Comparison of ENCODE assay signal across 26 cellular contexts in the genomic region with DNA sequence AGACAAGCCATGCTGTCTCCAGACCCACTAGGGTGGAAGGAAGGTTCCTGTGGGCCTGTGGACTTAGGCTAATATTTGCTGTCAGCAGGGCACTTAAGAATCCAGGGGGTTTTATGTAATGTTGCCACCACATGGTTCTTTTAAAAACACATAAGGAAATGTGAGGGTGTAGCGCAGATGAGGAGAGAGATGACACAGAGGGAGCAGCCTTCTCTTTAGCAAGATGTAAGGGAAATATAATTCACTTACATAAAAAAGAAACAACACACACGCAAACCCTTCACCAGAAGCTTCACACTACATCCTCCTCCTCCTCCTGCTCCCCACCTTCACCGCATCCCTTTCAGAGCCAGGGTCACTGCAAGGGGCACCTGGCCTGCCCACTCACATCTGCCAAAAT.
"Had no signal": no experiment of that assay in that cellular context is flagged by ENCODE, and none has a peak within 500 bp of the region (broad histone marks: within the 10 kb centered on the region; RNA-seq: fewer than 3 reads in every experiment).

No MANE protein-coding gene starts in this region.

- DNase-seq: hypothalamus; immature natural killer cell; islet precursor cell; left ventricle myocardium inferior; mesendoderm; naive thymus-derived CD8-positive, alpha-beta T cell; occipital lobe; psoas muscle; stimulated activated CD4-positive, alpha-beta T cell treated with anti-CD3 and anti-CD28 coated beads, Interleukin-12 subunit alpha, Interleukin-12 subunit beta, amount 100 ng/mL, for 4 hours; stimulated activated CD4-positive, alpha-beta T cell treated with anti-CD3 and anti-CD28 coated beads, Interleukin-15, amount 100 ng/mL, for 24 hours; stimulated activated CD4-positive, alpha-beta T cell treated with anti-CD3 and anti-CD28 coated beads, Interleukin-2, amount 100 ng/mL, for 24 hours; stimulated activated CD4-positive, alpha-beta T cell treated with anti-CD3 and anti-CD28 coated beads, Interleukin-4, amount 100 ng/mL, for 1 hour; stimulated activated naive B cell treated with anti-CD40 and anti-IgM and Interleukin-4, amounts not matched to agents 10 μg/mL and 1 μg/mL and 100 μg/mL, for 72 hours; stimulated activated naive CD8-positive, alpha-beta T cell treated with anti-CD3 and anti-CD28 coated beads, Interleukin-15, Interleukin-2, amounts not matched to agents 100 U/mL and 50 U/mL, for 24 hours; stomach; testis; thyroid gland; transverse colon; upper lobe of left lung had no signal

- H3K27me3 ChIP-seq: right atrium auricular region, testis, thyroid gland, upper lobe of left lung had no signal

- H3K4me3 ChIP-seq: left ventricle myocardium inferior, lung, neural progenitor cell, psoas muscle, right atrium auricular region, skin epidermis, stomach, testis, thyroid gland, transverse colon, upper lobe of left lung had no signal

- H3K4me1 ChIP-seq: neural progenitor cell, parathyroid adenoma, psoas muscle had no signal

- H3K9me3 ChIP-seq: left ventricle myocardium inferior, neutrophil, psoas muscle, right atrium auricular region, stomach, testis, thyroid gland, transverse colon, upper lobe of left lung had no signal

- H3K27ac ChIP-seq: left ventricle myocardium inferior, neural progenitor cell, neutrophil, parathyroid adenoma, psoas muscle, right atrium auricular region, skin epidermis, stomach, testis, thyroid gland, transverse colon, upper lobe of left lung had no signal

- ATAC-seq: naive thymus-derived CD8-positive, alpha-beta T cell; psoas muscle; sciatic nerve; stimulated activated naive B cell treated with anti-CD40 and anti-IgM and Interleukin-4, amounts not matched to agents 10 μg/mL and 1 μg/mL and 100 μg/mL, for 72 hours; stimulated activated naive CD8-positive, alpha-beta T cell treated with anti-CD3 and anti-CD28 coated beads, Interleukin-15, Interleukin-2, amounts not matched to agents 100 U/mL and 50 U/mL, for 24 hours had no signal

- H3K36me3 ChIP-seq: left ventricle myocardium inferior, neural progenitor cell, neutrophil, right atrium auricular region, thyroid gland, transverse colon, upper lobe of left lung had no signal
